ENCODE assay signal across 9 cellular contexts in the genomic region with DNA sequence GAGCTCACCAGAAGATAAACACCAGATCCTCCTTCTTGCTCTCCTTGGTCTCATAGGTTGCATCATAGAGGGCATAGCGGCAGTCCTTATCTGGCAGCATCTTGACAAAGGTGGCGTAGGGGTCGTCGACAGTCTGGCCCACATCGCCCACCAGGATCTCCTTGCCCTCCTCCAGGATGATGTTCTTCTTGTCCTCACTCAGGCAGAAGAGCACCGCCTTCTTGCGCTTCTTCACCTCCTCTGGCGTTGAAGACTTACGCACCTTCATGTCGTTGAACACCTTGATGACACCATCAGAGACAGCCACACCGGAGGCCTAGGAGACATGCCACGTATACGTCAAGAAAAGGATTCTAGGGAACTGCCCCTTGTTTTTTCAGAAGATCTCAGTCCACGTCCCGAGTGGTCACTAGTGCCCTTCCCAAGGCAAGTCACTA. TPM values are rescaled to one million over a fixed set of nuclear protein-coding genes. Genes with fewer than 3 reads are reported as not detected.
A peak's percentile ranks its signal among the peaks of the same experiment; 100 is the strongest.
DNase-seq lines count a peak whose midpoint lies in the region; ATAC-seq and TF ChIP-seq lines count a peak whose summit lies in the region.
"Had no signal": no experiment of that assay in that cellular context is flagged by ENCODE, and none has a peak within 500 bp of the region (broad histone marks: within the 10 kb centered on the region; RNA-seq: fewer than 3 reads in every experiment).

No MANE protein-coding gene starts in this region.

- TF ChIP-seq CTCF in GM12864 (IDR thresholded peaks at IDR 0.05; ENCODE audit: low read depth, low read length, missing control alignments) (no peak), Peyer's patch (IDR thresholded peaks at IDR 0.05) (no peak), psoas muscle (IDR thresholded peaks at IDR 0.05) (no peak)

- H3K27ac ChIP-seq in Peyer's patch (peak overlapping the region; percentile 95 to 99 (median 97)), epithelial cell of prostate (peak overlapping the region; percentile 96), psoas muscle (peak overlapping the region; percentile 99)

- peak overlapping the region; percentile 81 for H3K4me3 ChIP-seq in GM12864 (ENCODE audit: low read depth, low read length)
- peak overlapping the region; percentile 80 to 97 (median 90) for H3K4me3 ChIP-seq in Peyer's patch
- peak overlapping the region; percentile 100 for H3K4me3 ChIP-seq in psoas muscle

- ATAC-seq in psoas muscle, result no peak
- no peak for ATAC-seq in GM18498 (IDR thresholded peaks at IDR 0.05; ENCODE audit: unreplicated experiment)

- H3K36me3 ChIP-seq in Peyer's patch (peaks cover 0 to 52% (median 0%) of the 10 kb centered on the region in 3 donors), psoas muscle (ENCODE audit: insufficient read depth in 1 of 2, low read depth in 1 of 2) (peaks cover 7 to 53% of the 10 kb centered on the region in 2 donors)

- in situ Hi-C loops in G401 (cut with HindIII; ENCODE audit: low sequenced_read_pairs), result no loop called here

- H3K4me1 ChIP-seq in Peyer's patch (peaks cover 16 to 50% (median 17%) of the 10 kb centered on the region in 4 donors), psoas muscle (peaks cover 7% of the 10 kb centered on the region)

- 87 to 90% (median 88%) methylated on average over 15 of the region's 15 CpGs for WGBS in psoas muscle, 3 donors

- H3K9me3 ChIP-seq in Peyer's patch (no peaks in the 10 kb centered on the region), psoas muscle (peaks cover 4% of the 10 kb centered on the region)

- DNase-seq in GM12864 (ENCODE audit: low read depth) (no peak), Peyer's patch (peak in 2 of 3 donors; percentile 46 to 52), epithelial cell of prostate (ENCODE audit: low read depth, low spot score) (no peak), psoas muscle (no peak), G401 (ENCODE audit: low spot score) (no peak), T-helper 9 cell (no peak), NCI-H1105 (lab: John Stamatoyannopoulos, UW) (no peak)
- DNase-seq: dermis blood vessel endothelial cell had no signal

- TF ChIP-seq POLR2A in Peyer's patch (IDR thresholded peaks at IDR 0.05), result peak in 1 of 2 donors; percentile 14

- H3K27me3 ChIP-seq in Peyer's patch, result no peaks in the 10 kb centered on the region
- H3K27me3 ChIP-seq in psoas muscle (ENCODE audit: insufficient read depth in 3 of 3, low read length in 2 of 3), result no peaks in the 10 kb centered on the region

- intact Hi-C loops in psoas muscle (cut with DNase I), result no loop called here

RNA-seq across cellular contexts. Expression of a gene that starts 2.0 kb away (rescaled TPM):
- 1,000 to 10,000 TPM in 3 of 4 donors, 100 to 1,000 TPM in 1; 961 to 2,313 (median 1,456) TPM for total RNA-seq in Peyer's patch
- total RNA-seq in psoas muscle, result 100 to 1,000 TPM; 175 to 388 (median 238) TPM
- polyA plus RNA-seq in psoas muscle, result 100 to 1,000 TPM; 190 to 843 (median 225) TPM
- 1,273 and 1,592 TPM in 2 replicates for total RNA-seq in G401 (2014; rRNA removed; shearing (Covaris generic))

RNA-seq across cellular contexts. Expression of a gene that starts 4.3 kb away (rescaled TPM):
- total RNA-seq in Peyer's patch (100 to 1,000 TPM in 1 of 4 donors, 10 to 100 TPM in 3; 68.3 to 101 (median 78.9) TPM), psoas muscle (10 to 100 TPM; 28.0 to 35.6 (median 31.4) TPM)
- 10 to 100 TPM; 32.5 to 55.3 (median 44.4) TPM for polyA plus RNA-seq in psoas muscle
- 61.8 and 70.4 TPM in 2 replicates for total RNA-seq in G401 (2014; rRNA removed; shearing (Covaris generic))

RNA-seq across cellular contexts. Expression of a gene that starts 16.7 kb away (rescaled TPM):
- total RNA-seq in Peyer's patch (10 to 100 TPM in 3 of 4 donors, 1 to 10 TPM in 1; 4.4 to 75.1 (median 12.1) TPM), psoas muscle (10 to 100 TPM; 20.8 to 46.6 (median 31.3) TPM)
- 10 to 100 TPM; 14.8 to 20.8 (median 18.5) TPM for polyA plus RNA-seq in psoas muscle
- 35.8 and 38.2 TPM in 2 replicates for total RNA-seq in G401 (2014; rRNA removed; shearing (Covaris generic))

RNA-seq across cellular contexts. Expression of a gene that starts 22.2 kb away (rescaled TPM):
- total RNA-seq in Peyer's patch (1 to 10 TPM in 3 of 4 donors, not detected in 1; 1.7 to 6.7 (median 6.4) TPM), psoas muscle (not detected)
- under 1 TPM in 2 of 3 donors, not detected in 1; 0.05 to 0.20 TPM for polyA plus RNA-seq in psoas muscle
- not detected in 2 replicates for total RNA-seq in G401 (2014; rRNA removed; shearing (Covaris generic))

RNA-seq across cellular contexts. Expression of a gene that starts 23.7 kb away (rescaled TPM):
- 1 to 10 TPM in 2 of 4 donors, not detected in 2; 1.3 to 1.9 TPM for total RNA-seq in Peyer's patch
- total RNA-seq in psoas muscle, result under 1 TPM; 0.22 to 0.64 (median 0.37) TPM
- polyA plus RNA-seq in psoas muscle, result under 1 TPM; 0.08 to 0.91 (median 0.22) TPM
- total RNA-seq in G401 (2014; rRNA removed; shearing (Covaris generic)), result not detected in 2 replicates
- total RNA-seq: dermis blood vessel endothelial cell had no signal

Comparison
In these comparisons a context has a peak if more than half of its experiments do, and no peak if none do; other contexts are left out.
1. DNase-seq: peak in Peyer's patch (2 of 3); none in GM12864 (single experiment), epithelial cell of prostate (single experiment), psoas muscle (0 of 2), G401 (single experiment), T-helper 9 cell (single experiment) and NCI-H1105 (single experiment).
2. Peak in every context shown above with its lines, with median percentiles within 50 percentile points of each other: H3K4me3 ChIP-seq and H3K27ac ChIP-seq.